In the genomic region with DNA sequence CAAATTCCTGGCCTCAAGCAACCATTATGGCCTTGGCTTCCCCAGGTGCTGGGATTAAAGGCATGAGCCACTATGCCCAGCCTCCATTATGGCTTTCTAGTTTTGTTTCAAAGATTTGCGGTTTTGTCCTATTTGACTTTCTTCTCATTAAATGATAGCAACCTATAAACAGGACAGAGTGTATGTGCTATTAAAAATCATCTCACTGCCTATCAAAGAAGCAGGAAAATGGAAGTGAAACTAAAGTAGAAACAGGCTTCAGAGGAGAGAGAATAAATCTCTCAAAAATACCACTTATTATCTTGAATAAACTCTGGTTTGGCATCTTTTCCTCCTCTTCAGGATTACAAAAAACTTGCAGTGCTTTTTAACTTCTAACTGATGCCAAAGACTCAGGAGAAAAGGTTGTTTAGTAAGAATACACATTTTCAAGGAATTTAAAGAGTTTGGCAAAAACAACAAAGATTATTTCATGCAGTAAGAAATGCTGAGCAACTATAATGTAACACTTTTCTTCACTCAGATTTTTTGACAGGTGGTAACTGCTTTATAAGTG, we compare ENCODE assay signal across 25 cellular contexts. TPM values are rescaled to one million over a fixed set of nuclear protein-coding genes. Genes with fewer than 3 reads are reported as not detected.
DNase-seq lines count a peak whose midpoint lies in the region; ATAC-seq and TF ChIP-seq lines count a peak whose summit lies in the region.
"Had no signal": no experiment of that assay in that cellular context is flagged by ENCODE, and none has a peak within 500 bp of the region (broad histone marks: within the 10 kb centered on the region; RNA-seq: fewer than 3 reads in every experiment).

No MANE protein-coding gene starts in this region.

- H3K27ac ChIP-seq in Karpas-422 (ENCODE audit: low read length) (peak overlapping the region; percentile 84), prostate gland (peak overlapping the region; percentile 30 to 53), tibial artery (no peak overlapping the region)
- H3K27ac ChIP-seq: A549, esophagus squamous epithelium, SJCRH30, vagina had no signal

- peaks cover 60% of the 10 kb centered on the region for H3K36me3 ChIP-seq in Karpas-422 (ENCODE audit: insufficient read depth, low read length)
- peaks cover 0 to 5% of the 10 kb centered on the region in 2 donors for H3K36me3 ChIP-seq in prostate gland
- peaks cover 60 to 83% (median 67%) of the 10 kb centered on the region in 3 donors for H3K36me3 ChIP-seq in tibial artery

- H3K79me2 ChIP-seq in Karpas-422 (ENCODE audit: low read length), result peaks cover 40% of the 10 kb centered on the region

- peaks cover 60% of the 10 kb centered on the region for H3K4me1 ChIP-seq in Karpas-422 (ENCODE audit: low read length)
- no peaks in the 10 kb centered on the region for H3K4me1 ChIP-seq in prostate gland (replicated peaks)
- no peaks in the 10 kb centered on the region for H3K4me1 ChIP-seq in tibial artery
- H3K4me1 ChIP-seq: A549, esophagus squamous epithelium, SJCRH30, vagina had no signal

- H3K27me3 ChIP-seq in Karpas-422 (ENCODE audit: low read length), result no peaks in the 10 kb centered on the region
- H3K27me3 ChIP-seq in prostate gland (replicated peaks; ENCODE audit: insufficient read depth), result no peaks in the 10 kb centered on the region
- no peaks in the 10 kb centered on the region for H3K27me3 ChIP-seq in tibial artery
- H3K27me3 ChIP-seq: esophagus squamous epithelium, heart left ventricle, SJCRH30, stomach, vagina had no signal

- no peak for TF ChIP-seq POLR2A in prostate gland (IDR thresholded peaks at IDR 0.05)

- no peaks in the 10 kb centered on the region for H3K9me3 Mint-ChIP-seq in activated CD4-positive, alpha-beta T cell treated with anti-CD3 and anti-CD28 coated beads, Interleukin-2, amount 10 ng/mL, durations not matched to agents 24 days and 14 days
- H3K9me3 Mint-ChIP-seq in activated CD4-positive, alpha-beta T cell treated with anti-CD3 and anti-CD28 coated beads for 36 hours (ENCODE audit: low read depth), result no peaks in the 10 kb centered on the region
- no peaks in the 10 kb centered on the region for H3K9me3 Mint-ChIP-seq in activated CD4-positive, alpha-beta memory T cell treated with anti-CD3 and anti-CD28 coated beads for 36 hours
- no peaks in the 10 kb centered on the region for H3K9me3 Mint-ChIP-seq in mesothelial cell of epicardium
- H3K9me3 Mint-ChIP-seq: activated T-helper 1 cell treated with anti-CD3 and anti-CD28 coated beads, Interleukin-12 subunit alpha, Interleukin-12 subunit beta, Interleukin-2, Interleukin-4 antibody, amounts not matched to agents 30 ng/mL and 10 ng/mL and 1 ng/mL, durations not matched to agents 14 hours and 24 hours and 36 hours; CD4-positive, alpha-beta T cell; neural crest cell had no signal

- peak overlapping the region; percentile 32 for H3K4me3 Mint-ChIP-seq in activated CD4-positive, alpha-beta T cell treated with anti-CD3 and anti-CD28 coated beads, Interleukin-2, amount 10 ng/mL, durations not matched to agents 24 days and 14 days
- H3K4me3 Mint-ChIP-seq in activated CD4-positive, alpha-beta T cell treated with anti-CD3 and anti-CD28 coated beads for 36 hours, result no peak overlapping the region
- H3K4me3 Mint-ChIP-seq in activated CD4-positive, alpha-beta memory T cell treated with anti-CD3 and anti-CD28 coated beads for 36 hours, result no peak overlapping the region
- no peak overlapping the region for H3K4me3 Mint-ChIP-seq in mesothelial cell of epicardium
- H3K4me3 Mint-ChIP-seq: activated T-helper 1 cell treated with anti-CD3 and anti-CD28 coated beads, Interleukin-12 subunit alpha, Interleukin-12 subunit beta, Interleukin-2, Interleukin-4 antibody, amounts not matched to agents 30 ng/mL and 10 ng/mL and 1 ng/mL, durations not matched to agents 14 hours and 24 hours and 36 hours; CD4-positive, alpha-beta T cell; neural crest cell had no signal

- DNase-seq in activated CD4-positive, alpha-beta T cell treated with anti-CD3 and anti-CD28 coated beads, Interleukin-2, amount 10 ng/mL, durations not matched to agents 24 days and 14 days, result no peak
- DNase-seq in activated CD4-positive, alpha-beta T cell treated with anti-CD3 and anti-CD28 coated beads for 36 hours, result no peak
- DNase-seq in Karpas-422 (peak; percentile 85), prostate gland (ENCODE audit: low spot score) (no peak), NCI-H69 (lab: John Stamatoyannopoulos, UW) (no peak), tibial artery (no peak), mesothelial cell of epicardium (ENCODE audit: low spot score in 2 of 2, unreplicated experiment in 2 of 2) (no peak)
- no peak for DNase-seq in activated CD4-positive, alpha-beta memory T cell treated with anti-CD3 and anti-CD28 coated beads for 36 hours
- DNase-seq: activated CD4-positive, alpha-beta T cell treated with anti-CD3 and anti-CD28 coated beads for 48 hours; amniotic stem cell; CD4-positive, alpha-beta T cell; central memory CD4-positive, alpha-beta T cell; esophagus squamous epithelium; heart left ventricle; islet precursor cell; mesendoderm; NCI-H187; OCI-M1; SJCRH30; stimulated activated CD4-positive, alpha-beta T cell treated with anti-CD3 and anti-CD28 coated beads, Interleukin-15, amount 100 ng/mL, for 24 hours; stomach had no signal

- ATAC-seq in activated CD4-positive, alpha-beta T cell treated with anti-CD3 and anti-CD28 coated beads for 36 hours, result no peak
- ATAC-seq: A549, heart left ventricle had no signal

- peaks cover 11% of the 10 kb centered on the region; the same call in 1 of the 2 replicates for H4K20me1 ChIP-seq in Karpas-422 (ENCODE audit: insufficient read depth, low read depth, low read length)

- POLR2A ChIA-PET in activated CD4-positive, alpha-beta T cell treated with anti-CD3 and anti-CD28 coated beads for 36 hours (lab: Charles Lee), result no interaction called here
- POLR2A ChIA-PET in activated CD4-positive, alpha-beta memory T cell treated with anti-CD3 and anti-CD28 coated beads for 36 hours (lab: Charles Lee), result no interaction called here

- H3K9me3 ChIP-seq in Karpas-422 (ENCODE audit: low read length), result no peaks in the 10 kb centered on the region
- H3K9me3 ChIP-seq in prostate gland, result no peaks in the 10 kb centered on the region
- H3K9me3 ChIP-seq in tibial artery, result no peaks in the 10 kb centered on the region
- H3K9me3 ChIP-seq: A549, esophagus squamous epithelium, heart left ventricle, SJCRH30, stomach, vagina had no signal

- no peaks in the 10 kb centered on the region for H3K9me2 ChIP-seq in Karpas-422 (replicated peaks; ENCODE audit: insufficient read depth, low read length)

- no peak overlapping the region for H2AFZ ChIP-seq in Karpas-422 (ENCODE audit: low read length)

- H3K27ac Mint-ChIP-seq in activated CD4-positive, alpha-beta T cell treated with anti-CD3 and anti-CD28 coated beads, Interleukin-2, amount 10 ng/mL, durations not matched to agents 24 days and 14 days, result peak overlapping the region; percentile 29
- no peak overlapping the region for H3K27ac Mint-ChIP-seq in activated CD4-positive, alpha-beta T cell treated with anti-CD3 and anti-CD28 coated beads for 36 hours
- peak overlapping the region; percentile 8 for H3K27ac Mint-ChIP-seq in activated CD4-positive, alpha-beta memory T cell treated with anti-CD3 and anti-CD28 coated beads for 36 hours
- no peak overlapping the region for H3K27ac Mint-ChIP-seq in mesothelial cell of epicardium
- H3K27ac Mint-ChIP-seq: activated T-helper 1 cell treated with anti-CD3 and anti-CD28 coated beads, Interleukin-12 subunit alpha, Interleukin-12 subunit beta, Interleukin-2, Interleukin-4 antibody, amounts not matched to agents 30 ng/mL and 10 ng/mL and 1 ng/mL, durations not matched to agents 14 hours and 24 hours and 36 hours; CD4-positive, alpha-beta T cell had no signal

- peak overlapping the region; percentile 17 for H3K9ac ChIP-seq in Karpas-422 (ENCODE audit: low read length)

- WGBS in prostate gland, result 52% methylated on average over 1 of the region's 1 CpG

- H3K4me1 Mint-ChIP-seq in activated CD4-positive, alpha-beta T cell treated with anti-CD3 and anti-CD28 coated beads, Interleukin-2, amount 10 ng/mL, durations not matched to agents 24 days and 14 days, result peaks cover 18% of the 10 kb centered on the region
- peaks cover 6% of the 10 kb centered on the region for H3K4me1 Mint-ChIP-seq in activated CD4-positive, alpha-beta T cell treated with anti-CD3 and anti-CD28 coated beads for 36 hours
- H3K4me1 Mint-ChIP-seq in activated CD4-positive, alpha-beta memory T cell treated with anti-CD3 and anti-CD28 coated beads for 36 hours (ENCODE audit: low read depth), result peaks cover 9% of the 10 kb centered on the region
- no peaks in the 10 kb centered on the region for H3K4me1 Mint-ChIP-seq in mesothelial cell of epicardium
- H3K4me1 Mint-ChIP-seq: neural crest cell had no signal

- intact Hi-C loops in activated CD4-positive, alpha-beta T cell treated with anti-CD3 and anti-CD28 coated beads, Interleukin-2, amount 10 ng/mL, durations not matched to agents 24 days and 14 days (cut with micrococcal nuclease), result no loop called here
- intact Hi-C loops in activated CD4-positive, alpha-beta T cell treated with anti-CD3 and anti-CD28 coated beads for 36 hours (cut with DNase I, micrococcal nuclease), result no loop called here
- intact Hi-C loops in activated CD4-positive, alpha-beta memory T cell treated with anti-CD3 and anti-CD28 coated beads for 36 hours (cut with micrococcal nuclease), result no loop called here
- intact Hi-C loops in prostate gland (cut with DNase I), result no loop called here
- intact Hi-C loops in tibial artery (cut with DNase I; ENCODE audit: low total_unique reads), result no loop called here

- H3K36me3 Mint-ChIP-seq in activated CD4-positive, alpha-beta T cell treated with anti-CD3 and anti-CD28 coated beads, Interleukin-2, amount 10 ng/mL, durations not matched to agents 24 days and 14 days (ENCODE audit: low read depth), result peaks cover 58% of the 10 kb centered on the region
- peaks cover 35% of the 10 kb centered on the region for H3K36me3 Mint-ChIP-seq in activated CD4-positive, alpha-beta T cell treated with anti-CD3 and anti-CD28 coated beads for 36 hours (ENCODE audit: low read depth)
- H3K36me3 Mint-ChIP-seq in activated CD4-positive, alpha-beta memory T cell treated with anti-CD3 and anti-CD28 coated beads for 36 hours, result peaks cover 35% of the 10 kb centered on the region
- H3K36me3 Mint-ChIP-seq in mesothelial cell of epicardium, result peaks cover 39% of the 10 kb centered on the region

- no peaks in the 10 kb centered on the region for H3K27me3 Mint-ChIP-seq in activated CD4-positive, alpha-beta T cell treated with anti-CD3 and anti-CD28 coated beads, Interleukin-2, amount 10 ng/mL, durations not matched to agents 24 days and 14 days
- no peaks in the 10 kb centered on the region for H3K27me3 Mint-ChIP-seq in activated CD4-positive, alpha-beta T cell treated with anti-CD3 and anti-CD28 coated beads for 36 hours
- no peaks in the 10 kb centered on the region for H3K27me3 Mint-ChIP-seq in activated CD4-positive, alpha-beta memory T cell treated with anti-CD3 and anti-CD28 coated beads for 36 hours
- no peaks in the 10 kb centered on the region for H3K27me3 Mint-ChIP-seq in mesothelial cell of epicardium (ENCODE audit: low read depth)
- H3K27me3 Mint-ChIP-seq: CD4-positive, alpha-beta T cell had no signal

- peak overlapping the region; percentile 37 for H3K4me3 ChIP-seq in Karpas-422 (ENCODE audit: low read length)
- H3K4me3 ChIP-seq in prostate gland, result no peak overlapping the region
- H3K4me3 ChIP-seq in tibial artery, result no peak overlapping the region
- H3K4me3 ChIP-seq: A549, esophagus squamous epithelium, heart left ventricle, SJCRH30, stomach, vagina had no signal

- peak overlapping the region; percentile 68 for H3K4me2 ChIP-seq in Karpas-422 (ENCODE audit: low read depth, low read length, poor library complexity, severe bottlenecking)
- H3K4me2 ChIP-seq: A549 had no signal

- TF ChIP-seq CTCF in prostate gland (IDR thresholded peaks at IDR 0.05) (no peak), tibial artery (IDR thresholded peaks at IDR 0.05) (no peak), mesothelial cell of epicardium (IDR thresholded peaks at IDR 0.05; ENCODE audit: unreplicated experiment) (no peak)

- CTCF ChIA-PET in activated CD4-positive, alpha-beta T cell treated with anti-CD3 and anti-CD28 coated beads for 36 hours (lab: Charles Lee), result interaction anchor here (0.7 kb wide), 1 partner anchor 143 kb away, joined by 4 read pairs; no protein-coding TSS in a partner anchor
- CTCF ChIA-PET in activated CD4-positive, alpha-beta memory T cell treated with anti-CD3 and anti-CD28 coated beads for 36 hours (lab: Charles Lee), result no interaction called here

RNA-seq across cellular contexts. Expression of gene ACBD3, which starts 28.7 kb away (rescaled TPM):
- total RNA-seq in activated CD4-positive, alpha-beta T cell treated with anti-CD3 and anti-CD28 coated beads, Interleukin-2, amount 10 ng/mL, durations not matched to agents 24 days and 14 days, result 21.8 and 23.9 TPM in 2 replicates
- 10 to 100 TPM; 17.0 to 20.2 TPM for total RNA-seq in activated CD4-positive, alpha-beta T cell treated with anti-CD3 and anti-CD28 coated beads for 36 hours
- total RNA-seq in Karpas-422 (2014; rRNA removed; shearing (Covaris generic); ENCODE audit: low replicate concordance), result 20.6 and 25.2 TPM in 2 replicates
- total RNA-seq in activated CD4-positive, alpha-beta memory T cell treated with anti-CD3 and anti-CD28 coated beads for 36 hours, result 10 to 100 TPM; 18.7 to 20.7 TPM
- total RNA-seq in prostate gland, result 10 to 100 TPM; 42.0 to 46.7 TPM
- 44.7 to 45.8 TPM (median 45.7 TPM) in 3 replicates for total RNA-seq in mesothelial cell of epicardium

Comparison
In these comparisons a context has a peak if more than half of its experiments do, and no peak if none do; other contexts are left out.
1. H3K27ac Mint-ChIP-seq: peak in activated CD4-positive, alpha-beta T cell treated with anti-CD3 and anti-CD28 coated beads, Interleukin-2, amount 10 ng/mL, durations not matched to agents 24 days and 14 days (single experiment) and activated CD4-positive, alpha-beta memory T cell treated with anti-CD3 and anti-CD28 coated beads for 36 hours (single experiment); none in activated CD4-positive, alpha-beta T cell treated with anti-CD3 and anti-CD28 coated beads for 36 hours (single experiment) and mesothelial cell of epicardium (single experiment).
2. H3K27ac ChIP-seq: peak in Karpas-422 (single experiment) and prostate gland (2 of 2); none in tibial artery (0 of 2).